In the genomic region with DNA sequence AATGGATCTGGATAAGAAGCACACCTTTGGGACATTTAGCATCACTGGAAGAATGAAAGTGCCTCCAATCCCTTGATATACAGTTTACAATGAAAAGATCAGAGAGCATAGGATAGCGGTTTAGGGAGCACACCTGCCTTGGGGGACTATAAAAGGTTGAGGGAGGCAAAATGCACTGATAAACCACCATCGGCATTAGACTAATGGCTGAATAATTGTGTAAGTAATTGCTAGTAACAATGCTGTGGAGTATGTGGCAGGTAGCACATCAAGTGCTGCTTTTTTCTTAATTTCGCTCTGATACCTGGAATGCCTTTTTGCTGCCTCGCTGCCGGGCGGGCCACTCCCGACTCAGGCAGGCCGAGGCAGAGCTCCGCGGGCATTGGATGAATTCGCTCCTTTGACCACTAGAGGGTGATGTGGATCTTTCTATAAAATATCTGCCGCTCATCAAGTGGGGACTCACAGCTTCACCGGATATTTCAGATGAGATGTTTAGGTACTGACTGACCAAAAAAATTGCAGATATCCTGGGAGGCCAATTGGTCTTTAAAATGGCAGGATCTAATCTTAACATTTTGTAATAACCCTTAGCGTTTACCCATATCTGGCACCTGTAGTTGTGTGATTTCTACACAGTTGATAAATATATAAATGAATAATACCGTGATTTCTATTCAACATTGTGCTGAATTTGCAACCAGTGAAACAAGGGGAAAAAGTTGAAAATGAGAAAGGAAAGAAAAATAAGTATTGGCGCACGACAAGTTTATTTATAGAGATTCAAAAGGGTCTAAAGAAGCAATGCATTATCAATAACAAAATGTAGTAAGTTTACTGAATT, we compare ENCODE assay signal across 8 cellular contexts.
DNase-seq lines count a peak whose midpoint lies in the region; ATAC-seq and TF ChIP-seq lines count a peak whose summit lies in the region.

No MANE protein-coding gene starts in this region.

- H3K27ac Mint-ChIP-seq in CD4-positive, alpha-beta memory T cell = peak overlapping the region in 4 of 7 donors; percentile 35 to 82 (median 72)
- H3K27ac Mint-ChIP-seq in activated CD4-positive, alpha-beta T cell treated with anti-CD3 and anti-CD28 coated beads, Interleukin-2, amount 10 ng/mL, durations not matched to agents 7 days and 5 days = no peak overlapping the region
- H3K27ac Mint-ChIP-seq in stimulated activated effector memory CD8-positive, alpha-beta T cell treated with anti-CD3 and anti-CD28 coated beads, Interleukin-12 subunit alpha, Interleukin-12 subunit beta, amount 100 ng/mL, for 72 hours = no peak overlapping the region

- no peaks in the 10 kb centered on the region for H3K36me3 Mint-ChIP-seq in CD4-positive, alpha-beta memory T cell
- no peaks in the 10 kb centered on the region for H3K36me3 Mint-ChIP-seq in activated CD4-positive, alpha-beta T cell treated with anti-CD3 and anti-CD28 coated beads, Interleukin-2, amount 10 ng/mL, durations not matched to agents 7 days and 5 days (ENCODE audit: low read depth)
- no peaks in the 10 kb centered on the region for H3K36me3 Mint-ChIP-seq in stimulated activated effector memory CD8-positive, alpha-beta T cell treated with anti-CD3 and anti-CD28 coated beads, Interleukin-12 subunit alpha, Interleukin-12 subunit beta, amount 100 ng/mL, for 72 hours

- intact Hi-C loops in CD4-positive, alpha-beta memory T cell (cut with micrococcal nuclease) = loop anchor here (1.0 to 10.0 kb wide), 5 partner anchors 36 to 371 kb away; no protein-coding TSS in a partner anchor
- intact Hi-C loops in dorsolateral prefrontal cortex (cut with DNase I) = loop anchor here (2.0 to 10.0 kb wide), 3 partner anchors 150 to 372 kb away; no protein-coding TSS in a partner anchor

- H3K9me3 ChIP-seq in CD4-positive, alpha-beta memory T cell (ENCODE audit: control insufficient read depth in 1 of 2, low read length in 2 of 2) = no peaks in the 10 kb centered on the region

- POLR2A ChIA-PET in CD4-positive, alpha-beta memory T cell (lab: Charles Lee; ENCODE audit: partially characterized antibody) = interaction anchor here (0.8 to 8.6 kb wide), 5 partner anchors 152 to 221 kb away, joined by 3 to 120 read pairs (median 29); no protein-coding TSS in a partner anchor
- POLR2A ChIA-PET in activated CD4-positive, alpha-beta T cell treated with anti-CD3 and anti-CD28 coated beads, Interleukin-2, amount 10 ng/mL, durations not matched to agents 7 days and 5 days (lab: Charles Lee) = interaction anchor here (1.0 to 1.1 kb wide), 2 partner anchors 151 to 180 kb away, joined by 3 read pairs; no protein-coding TSS in a partner anchor

- H3K4me1 Mint-ChIP-seq in CD4-positive, alpha-beta memory T cell = peaks cover 3 to 15% (median 8%) of the 10 kb centered on the region in 4 donors
- H3K4me1 Mint-ChIP-seq in activated CD4-positive, alpha-beta T cell treated with anti-CD3 and anti-CD28 coated beads, Interleukin-2, amount 10 ng/mL, durations not matched to agents 7 days and 5 days = peaks cover 19% of the 10 kb centered on the region
- no peaks in the 10 kb centered on the region for H3K4me1 Mint-ChIP-seq in stimulated activated effector memory CD8-positive, alpha-beta T cell treated with anti-CD3 and anti-CD28 coated beads, Interleukin-12 subunit alpha, Interleukin-12 subunit beta, amount 100 ng/mL, for 72 hours

- ATAC-seq in GM19043 (IDR thresholded peaks at IDR 0.05; ENCODE audit: low read depth, unreplicated experiment) (peak; percentile 91), HG03196 (IDR thresholded peaks at IDR 0.05; ENCODE audit: unreplicated experiment) (peak; percentile 95)
- ATAC-seq in stimulated activated effector memory CD8-positive, alpha-beta T cell treated with anti-CD3 and anti-CD28 coated beads, Interleukin-12 subunit alpha, Interleukin-12 subunit beta, amount 100 ng/mL, for 72 hours = peak; percentile 81

- peaks cover 1% of the 10 kb centered on the region in 2 donors for H3K27me3 Mint-ChIP-seq in CD4-positive, alpha-beta memory T cell
- peaks cover 5% of the 10 kb centered on the region for H3K27me3 Mint-ChIP-seq in activated CD4-positive, alpha-beta T cell treated with anti-CD3 and anti-CD28 coated beads, Interleukin-2, amount 10 ng/mL, durations not matched to agents 7 days and 5 days

- peak; percentile 47 to 68 (median 67) for DNase-seq in CD4-positive, alpha-beta memory T cell
- peak; percentile 82 for DNase-seq in NCI-H345 (lab: John Stamatoyannopoulos, UW)
- peak; percentile 62 for DNase-seq in activated CD4-positive, alpha-beta T cell treated with anti-CD3 and anti-CD28 coated beads, Interleukin-2, amount 10 ng/mL, durations not matched to agents 7 days and 5 days
- peak in 7 of 10 donors; percentile 30 to 75 (median 55) for DNase-seq in dorsolateral prefrontal cortex
- peak; percentile 85 for DNase-seq in medulla oblongata (ENCODE audit: extremely low spot score)
- peak; percentile 21 to 62 for DNase-seq in stimulated activated effector memory CD8-positive, alpha-beta T cell treated with anti-CD3 and anti-CD28 coated beads, Interleukin-12 subunit alpha, Interleukin-12 subunit beta, amount 100 ng/mL, for 72 hours (ENCODE audit: low spot score in 2 of 2)

- H3K36me3 ChIP-seq in CD4-positive, alpha-beta memory T cell (ENCODE audit: insufficient read depth, low read length) = no peaks in the 10 kb centered on the region

- peaks cover 3% of the 10 kb centered on the region for H3K4me1 ChIP-seq in CD4-positive, alpha-beta memory T cell (ENCODE audit: insufficient read depth, low read length)

- peak overlapping the region in 4 of 8 donors; percentile 15 to 51 (median 34) for H3K4me3 Mint-ChIP-seq in CD4-positive, alpha-beta memory T cell
- H3K4me3 Mint-ChIP-seq in activated CD4-positive, alpha-beta T cell treated with anti-CD3 and anti-CD28 coated beads, Interleukin-2, amount 10 ng/mL, durations not matched to agents 7 days and 5 days = no peak overlapping the region
- H3K4me3 Mint-ChIP-seq in stimulated activated effector memory CD8-positive, alpha-beta T cell treated with anti-CD3 and anti-CD28 coated beads, Interleukin-12 subunit alpha, Interleukin-12 subunit beta, amount 100 ng/mL, for 72 hours = no peak overlapping the region

- no peaks in the 10 kb centered on the region for H3K27me3 ChIP-seq in CD4-positive, alpha-beta memory T cell (ENCODE audit: insufficient read depth, low read length)
- H3K27me3 ChIP-seq in dorsolateral prefrontal cortex = peaks cover 0 to 28% (median 2%) of the 10 kb centered on the region in 45 donors

- TF ChIP-seq CTCF in dorsolateral prefrontal cortex (IDR thresholded peaks at IDR 0.05 in 54 of 56, conservative IDR thresholded peaks at IDR 0.05 in 2 of 56; ENCODE audit: low read depth in 1 of 56, partially characterized antibody in 56 of 56) = peak; percentile 58 to 94 (median 85)

- CTCF ChIA-PET in CD4-positive, alpha-beta memory T cell (lab: Charles Lee; ENCODE audit: partially characterized antibody) = interaction anchor here (0.9 to 9.6 kb wide), 12 partner anchors 10 to 374 kb away, joined by 3 to 84 read pairs (median 4); no protein-coding TSS in a partner anchor
- CTCF ChIA-PET in activated CD4-positive, alpha-beta T cell treated with anti-CD3 and anti-CD28 coated beads, Interleukin-2, amount 10 ng/mL, durations not matched to agents 7 days and 5 days (lab: Charles Lee) = interaction anchor here (0.7 to 2.0 kb wide), 10 partner anchors 8 to 370 kb away, joined by 3 to 14 read pairs (median 5); no protein-coding TSS in a partner anchor

- no peaks in the 10 kb centered on the region for H3K9me3 Mint-ChIP-seq in CD4-positive, alpha-beta memory T cell
- no peaks in the 10 kb centered on the region for H3K9me3 Mint-ChIP-seq in activated CD4-positive, alpha-beta T cell treated with anti-CD3 and anti-CD28 coated beads, Interleukin-2, amount 10 ng/mL, durations not matched to agents 7 days and 5 days
- no peaks in the 10 kb centered on the region for H3K9me3 Mint-ChIP-seq in stimulated activated effector memory CD8-positive, alpha-beta T cell treated with anti-CD3 and anti-CD28 coated beads, Interleukin-12 subunit alpha, Interleukin-12 subunit beta, amount 100 ng/mL, for 72 hours

- H3K4me3 ChIP-seq in CD4-positive, alpha-beta memory T cell (ENCODE audit: low read length in 2 of 2) = no peak overlapping the region
- no peak overlapping the region for H3K4me3 ChIP-seq in dorsolateral prefrontal cortex

- no peak overlapping the region for H3K27ac ChIP-seq in CD4-positive, alpha-beta memory T cell (ENCODE audit: low read depth, low read length)
- no peak overlapping the region for H3K27ac ChIP-seq in dorsolateral prefrontal cortex

Comparison
In these comparisons a context has a peak if more than half of its experiments do, and no peak if none do; other contexts are left out.
1. H3K27ac Mint-ChIP-seq: peak in CD4-positive, alpha-beta memory T cell (4 of 7); none in activated CD4-positive, alpha-beta T cell treated with anti-CD3 and anti-CD28 coated beads, Interleukin-2, amount 10 ng/mL, durations not matched to agents 7 days and 5 days (single experiment) and stimulated activated effector memory CD8-positive, alpha-beta T cell treated with anti-CD3 and anti-CD28 coated beads, Interleukin-12 subunit alpha, Interleukin-12 subunit beta, amount 100 ng/mL, for 72 hours (single experiment).
2. Peak in every context shown above with its lines, with median percentiles within 50 percentile points of each other: DNase-seq and ATAC-seq.